8 cellular contexts compared by ENCODE assay signal in the genomic region with DNA sequence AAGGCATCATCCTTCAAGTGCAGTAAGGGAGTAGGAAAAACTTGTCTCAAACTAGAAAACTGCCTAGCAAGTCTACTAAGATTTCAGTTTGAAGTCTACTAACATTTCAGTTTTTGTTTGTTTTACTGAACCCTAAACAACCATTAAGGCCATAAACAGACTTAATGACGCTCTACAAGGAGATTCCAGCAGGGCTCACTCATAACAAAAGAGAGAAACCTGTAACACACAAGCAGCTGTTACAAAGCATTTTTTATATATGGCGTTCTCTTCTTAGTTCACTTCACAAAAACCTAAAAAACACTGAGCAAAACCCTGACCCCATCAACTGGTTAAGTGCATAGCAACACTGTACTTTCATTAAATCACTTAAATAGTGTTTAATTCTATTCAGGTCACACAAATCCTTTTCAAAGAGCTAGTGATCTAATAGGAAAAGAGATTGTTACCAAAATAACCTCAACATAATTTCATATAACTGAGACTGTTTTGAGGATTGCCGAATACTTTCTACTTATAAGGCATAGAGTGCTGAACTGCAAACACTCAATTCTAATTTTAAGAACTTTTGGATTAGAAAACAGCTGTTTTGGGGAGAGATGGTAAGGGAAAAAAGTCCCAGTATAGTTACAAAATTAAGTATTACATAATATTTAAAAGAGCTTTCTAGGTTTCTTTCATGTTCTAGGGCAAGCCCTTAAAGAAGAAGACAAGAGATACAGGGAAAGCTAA. TPM values are rescaled to one million over a fixed set of nuclear protein-coding genes. Genes with fewer than 3 reads are reported as not detected.
A peak's percentile ranks its signal among the peaks of the same experiment; 100 is the strongest.
DNase-seq lines count a peak whose midpoint lies in the region; FAIRE-seq and TF ChIP-seq lines count a peak whose summit lies in the region.

No MANE protein-coding gene starts in this region.

- peaks cover 35% of the 10 kb centered on the region for H3F3A ChIP-seq in PC-9 (ENCODE audit: insufficient read depth, low read depth)

- H3K79me2 ChIP-seq in PC-9 (ENCODE audit: low read depth): peaks cover 68% of the 10 kb centered on the region

- peak overlapping the region; percentile 83 for H3K4me2 ChIP-seq in PC-9

- H3K9me2 ChIP-seq in PC-9 (ENCODE audit: insufficient read depth): no peaks in the 10 kb centered on the region

- peak overlapping the region; percentile 84; the same call in 1 of the 2 replicates for H2AFZ ChIP-seq in PC-9

- FAIRE-seq in endometrium (lab: Jason Lieb, UNC): peak; percentile 33

- POLR2A ChIA-PET in PC-9 (lab: Charles Lee; ENCODE audit: unreplicated experiment): interaction anchor here (0.6 kb wide), 1 partner anchor 429 kb away, joined by 3 read pairs; no protein-coding TSS in a partner anchor

- 0 out of 2 replicates have a peak, but pooled peaks cover 4% of the 10 kb centered on the region for H4K20me1 ChIP-seq in PC-9 (ENCODE audit: insufficient read depth)

- intact Hi-C loops in PC-9 (cut with micrococcal nuclease; ENCODE audit: unreplicated experiment): loop anchor here (5.0 to 10.0 kb wide), 4 partner anchors 135 to 602 kb away; partner anchors contain the start of gene TBCE

- H3K9me3 ChIP-seq in PC-9 (ENCODE audit: insufficient read depth, low read depth): no peaks in the 10 kb centered on the region

- H3K27ac Mint-ChIP-seq in neural crest cell (ENCODE audit: unreplicated experiment): peak overlapping the region; percentile 93

- peaks cover 38% of the 10 kb centered on the region for H3K4me1 ChIP-seq in PC-9 (replicated peaks; ENCODE audit: insufficient read depth)

- BruUV-seq in PC-9 (replicated peaks; lab: Mats Ljungman, UMichigan): no TSS peak

- peak; percentile 38 for DNase-seq in NCI-H2171 treated with DMSO at 0.1 percent for 48 hours (lab: John Stamatoyannopoulos, UW)
- no peak for DNase-seq in NCI-H2171 (lab: John Stamatoyannopoulos, UW)
- DNase-seq in PC-9: no peak
- no peak for DNase-seq in neural crest cell (ENCODE audit: low read depth, low spot score)
- DNase-seq in mucosa of gallbladder (ENCODE audit: low spot score): no peak
- no peak for DNase-seq in SKM-1 (lab: John Stamatoyannopoulos, UW; ENCODE audit: unreplicated experiment)
- DNase-seq in COLO829 (ENCODE audit: low spot score): no peak

- H3K27me3 Mint-ChIP-seq in neural crest cell (ENCODE audit: low read depth): no peaks in the 10 kb centered on the region

- H3K9me3 Mint-ChIP-seq in neural crest cell: no peaks in the 10 kb centered on the region

- peaks cover 31% of the 10 kb centered on the region for H3K4me1 Mint-ChIP-seq in neural crest cell

- peak overlapping the region; percentile 69 for H3K27ac ChIP-seq in PC-9

- H3K4me3 Mint-ChIP-seq in neural crest cell: peak overlapping the region; percentile 98

- H3K4me3 ChIP-seq in PC-9: peak overlapping the region; percentile 77

- no peaks in the 10 kb centered on the region for H3K36me3 Mint-ChIP-seq in neural crest cell (ENCODE audit: low read depth)

- H3K36me3 ChIP-seq in PC-9 (ENCODE audit: low read depth): no peaks in the 10 kb centered on the region; the same call in 1 of the 2 replicates

- CTCF ChIA-PET in PC-9 (lab: Charles Lee): interaction anchor here (0.6 kb wide), 1 partner anchor 230 kb away, joined by 3 read pairs; no protein-coding TSS in a partner anchor

- H3K27me3 ChIP-seq in PC-9 (ENCODE audit: insufficient read depth, low read depth): no peaks in the 10 kb centered on the region

- TF ChIP-seq CTCF in PC-9 (conservative IDR thresholded peaks at IDR 0.05) (no peak), neural crest cell (conservative IDR thresholded peaks at IDR 0.05) (no peak)

RNA-seq across cellular contexts. Expression of gene B3GALNT2, which starts 1.5 kb away (rescaled TPM):
- total RNA-seq in PC-9 (2021): 57.4 and 60.6 TPM in 2 replicates
- 29.5 and 32.0 TPM in 2 replicates for total RNA-seq in neural crest cell
- total RNA-seq in mucosa of gallbladder: 30.3 TPM
